In the genomic region with DNA sequence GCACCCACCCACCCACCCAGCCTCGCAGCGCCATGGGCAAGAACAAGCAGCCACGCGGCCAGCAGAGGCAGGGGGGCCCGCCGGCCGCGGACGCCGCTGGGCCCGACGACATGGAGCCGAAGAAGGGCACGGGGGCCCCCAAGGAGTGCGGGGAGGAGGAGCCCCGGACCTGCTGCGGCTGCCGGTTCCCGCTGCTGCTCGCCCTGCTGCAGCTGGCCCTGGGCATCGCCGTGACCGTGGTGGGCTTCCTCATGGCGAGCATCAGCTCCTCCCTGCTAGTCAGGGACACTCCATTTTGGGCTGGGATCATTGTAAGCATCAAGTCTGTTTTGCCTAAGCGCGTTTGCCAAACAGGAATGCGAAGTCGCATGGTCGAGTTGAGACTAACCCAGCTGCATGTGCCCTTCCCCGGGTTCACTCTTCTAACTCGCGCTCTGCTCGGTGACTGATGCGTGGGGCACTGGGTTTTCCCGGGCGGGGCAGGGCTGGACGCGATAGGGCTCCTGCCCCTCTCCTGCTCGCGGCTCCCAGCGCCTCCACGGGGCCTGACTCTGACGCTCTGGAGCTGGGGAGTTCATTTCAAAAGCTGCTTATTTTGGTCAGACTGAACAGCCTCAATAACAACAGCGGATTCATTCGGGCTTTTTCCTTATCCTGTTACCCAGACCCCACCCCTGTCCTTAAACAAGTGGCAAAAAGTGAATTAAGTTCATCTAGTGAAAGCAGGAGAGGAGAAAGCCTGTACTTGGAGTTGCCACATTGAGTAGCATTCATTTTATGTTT, we compare ENCODE assay signal across 1 cellular context.
TF ChIP-seq lines count a peak whose summit lies in the region.

No MANE protein-coding gene starts in this region.

TF ChIP-seq in H1, 55 proteins besides CTCF, POLR2A, EP300 and RAD21 (continued from another document):
- no peak for TF ChIP-seq RNF2 (IDR thresholded peaks at IDR 0.05; ENCODE audit: borderline replicate concordance, low read depth, low read length, missing control alignments, poor library complexity, severe bottlenecking)
- peak; percentile 39; the same call in 1 of the 2 replicates for TF ChIP-seq PHF8 (conservative IDR thresholded peaks at IDR 0.05; ENCODE audit: low read depth, low read length)
- TF ChIP-seq YY1 (IDR thresholded peaks at IDR 0.05; ENCODE audit: low read depth, low read length): no peak
- TF ChIP-seq MAX (IDR thresholded peaks at IDR 0.05): peak; percentile 74
- 0 out of 2 replicates have a peak, but pooled peaks have one; percentile 35 for TF ChIP-seq TEAD4 (IDR thresholded peaks at IDR 0.05; ENCODE audit: low read depth, low read length)
- no peak for TF ChIP-seq HDAC6 (IDR thresholded peaks at IDR 0.05; ENCODE audit: low read depth, low read length)
- no peak for TF ChIP-seq TBP (IDR thresholded peaks at IDR 0.05; ENCODE audit: low read depth, low read length)
- TF ChIP-seq SUZ12 (IDR thresholded peaks at IDR 0.05; ENCODE audit: low read length): peak; percentile 66
- TF ChIP-seq NRF1 (IDR thresholded peaks at IDR 0.05; ENCODE audit: low read depth, low read length): no peak
- TF ChIP-seq ZNF274 (IDR thresholded peaks at IDR 0.05; ENCODE audit: borderline replicate concordance, extremely low read depth, low read length): no peak
- TF ChIP-seq KDM4A (IDR thresholded peaks at IDR 0.05; ENCODE audit: low read depth, low read length, severe bottlenecking): peak; percentile 98
- peak; percentile 47 for TF ChIP-seq TAF1 (IDR thresholded peaks at IDR 0.05; ENCODE audit: low read depth, low read length)
